Comparison of ENCODE assay signal across 21 cellular contexts in the genomic region with DNA sequence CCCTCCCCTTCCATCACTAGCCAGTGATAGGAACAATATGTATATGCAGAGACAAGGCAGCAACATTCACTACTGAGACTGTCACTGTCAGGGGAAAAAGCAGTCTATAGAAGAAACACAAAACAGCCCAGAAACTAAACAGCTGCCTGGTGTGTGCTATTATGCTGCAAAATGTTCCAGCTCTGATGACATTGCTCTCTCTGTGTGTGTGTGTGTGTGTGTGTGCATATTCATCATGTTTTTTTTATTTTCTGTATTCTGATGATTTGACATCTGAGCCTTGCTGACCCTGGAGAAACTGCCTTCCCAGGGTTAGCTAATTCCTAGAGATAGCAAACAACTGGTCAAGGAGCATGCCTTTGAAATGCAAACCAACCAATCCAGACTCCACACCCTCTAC.
"Had no signal": no experiment of that assay in that cellular context is flagged by ENCODE, and none has a peak within 500 bp of the region (broad histone marks: within the 10 kb centered on the region; RNA-seq: fewer than 3 reads in every experiment).

No MANE protein-coding gene starts in this region.

- H3K79me2 ChIP-seq: hepatocyte had no signal

- H3K27ac ChIP-seq: foreskin keratinocyte, hepatocyte, sigmoid colon, spleen, thyroid gland had no signal

- H3K9me3 ChIP-seq: mucosa of descending colon, sigmoid colon, spleen, thyroid gland had no signal

- H3K27me3 ChIP-seq: foreskin keratinocyte, hepatocyte, sigmoid colon, spleen, thyroid gland had no signal

- H3K4me2 ChIP-seq: hepatocyte had no signal

- H3K4me1 ChIP-seq: foreskin keratinocyte, spleen had no signal

- H3K4me1 Mint-ChIP-seq: activated CD4-positive, alpha-beta T cell treated with anti-CD3 and anti-CD28 coated beads, Interleukin-2, amount 10 ng/mL, durations not matched to agents 7 days and 5 days; activated naive CD4-positive, alpha-beta T cell treated with anti-CD3 and anti-CD28 coated beads, Interleukin-2, amount 10 ng/mL, durations not matched to agents 7 days and 5 days; activated naive CD8-positive, alpha-beta T cell treated with anti-CD3 and anti-CD28 coated beads, Interleukin-2, amount 50 U/mL, for 24 hours; stimulated activated memory B cell treated with anti-CD40 and anti-IgM and Interleukin-4, amounts not matched to agents 10 μg/mL and 1 μg/mL and 100 μg/mL, for 72 hours had no signal

- DNase-seq: activated CD4-positive, alpha-beta T cell treated with anti-CD3 and anti-CD28 coated beads, Interleukin-2, amount 10 ng/mL, durations not matched to agents 7 days and 5 days; activated CD8-positive, alpha-beta memory T cell treated with anti-CD3 and anti-CD28 coated beads, Interleukin-2, amount 50 U/mL, for 4 hours; activated effector memory CD4-positive, alpha-beta T cell treated with Interleukin-2 at 50 U/mL for 16 hours; activated naive CD4-positive, alpha-beta T cell treated with anti-CD3 and anti-CD28 coated beads, Interleukin-2, amount 10 ng/mL, durations not matched to agents 7 days and 5 days; activated naive CD8-positive, alpha-beta T cell treated with anti-CD3 and anti-CD28 coated beads, Interleukin-2, amount 50 U/mL, for 24 hours; activated T-cell treated with anti-CD3 and anti-CD28 coated beads, Interleukin-2, amount 50 U/mL, for 4 hours; effector CD4-positive, alpha-beta T cell; foreskin keratinocyte; left colon; mucosa of descending colon; naive thymus-derived CD4-positive, alpha-beta T cell; sigmoid colon; spleen; stimulated activated CD4-positive, alpha-beta T cell treated with anti-CD3 and anti-CD28 coated beads, Interleukin-4, amount 100 ng/mL, for 4 hours; T-helper 1 cell; T1000; thyroid gland had no signal

- H2AFZ ChIP-seq: hepatocyte had no signal

- H3K27ac Mint-ChIP-seq: activated CD4-positive, alpha-beta T cell treated with anti-CD3 and anti-CD28 coated beads, Interleukin-2, amount 10 ng/mL, durations not matched to agents 7 days and 5 days; activated naive CD4-positive, alpha-beta T cell treated with anti-CD3 and anti-CD28 coated beads, Interleukin-2, amount 10 ng/mL, durations not matched to agents 7 days and 5 days; activated naive CD8-positive, alpha-beta T cell treated with anti-CD3 and anti-CD28 coated beads, Interleukin-2, amount 50 U/mL, for 24 hours; naive thymus-derived CD4-positive, alpha-beta T cell; stimulated activated memory B cell treated with anti-CD40 and anti-IgM and Interleukin-4, amounts not matched to agents 10 μg/mL and 1 μg/mL and 100 μg/mL, for 72 hours had no signal

- H3K4me3 Mint-ChIP-seq: activated CD4-positive, alpha-beta T cell treated with anti-CD3 and anti-CD28 coated beads, Interleukin-2, amount 10 ng/mL, durations not matched to agents 7 days and 5 days; activated naive CD4-positive, alpha-beta T cell treated with anti-CD3 and anti-CD28 coated beads, Interleukin-2, amount 10 ng/mL, durations not matched to agents 7 days and 5 days; activated naive CD8-positive, alpha-beta T cell treated with anti-CD3 and anti-CD28 coated beads, Interleukin-2, amount 50 U/mL, for 24 hours; activated T-cell treated with anti-CD3 and anti-CD28 coated beads, Interleukin-2, amount 50 U/mL, for 4 hours; naive thymus-derived CD4-positive, alpha-beta T cell; stimulated activated memory B cell treated with anti-CD40 and anti-IgM and Interleukin-4, amounts not matched to agents 10 μg/mL and 1 μg/mL and 100 μg/mL, for 72 hours had no signal

- H3K27me3 Mint-ChIP-seq: activated CD4-positive, alpha-beta T cell treated with anti-CD3 and anti-CD28 coated beads, Interleukin-2, amount 10 ng/mL, durations not matched to agents 7 days and 5 days; activated naive CD4-positive, alpha-beta T cell treated with anti-CD3 and anti-CD28 coated beads, Interleukin-2, amount 10 ng/mL, durations not matched to agents 7 days and 5 days; activated naive CD8-positive, alpha-beta T cell treated with anti-CD3 and anti-CD28 coated beads, Interleukin-2, amount 50 U/mL, for 24 hours; stimulated activated memory B cell treated with anti-CD40 and anti-IgM and Interleukin-4, amounts not matched to agents 10 μg/mL and 1 μg/mL and 100 μg/mL, for 72 hours had no signal

- H3K36me3 ChIP-seq: sigmoid colon, spleen, thyroid gland had no signal

- H3K36me3 Mint-ChIP-seq: activated naive CD4-positive, alpha-beta T cell treated with anti-CD3 and anti-CD28 coated beads, Interleukin-2, amount 10 ng/mL, durations not matched to agents 7 days and 5 days; naive thymus-derived CD4-positive, alpha-beta T cell; stimulated activated memory B cell treated with anti-CD40 and anti-IgM and Interleukin-4, amounts not matched to agents 10 μg/mL and 1 μg/mL and 100 μg/mL, for 72 hours had no signal

- H3K4me3 ChIP-seq: hepatocyte, mucosa of descending colon, sigmoid colon, spleen, thyroid gland had no signal

- ATAC-seq: activated CD4-positive, CD25-positive, alpha-beta regulatory T cell treated with anti-CD3 and anti-CD28 coated beads, Interleukin-2, amount 50 U/mL, for 24 hours; activated naive CD8-positive, alpha-beta T cell treated with anti-CD3 and anti-CD28 coated beads, Interleukin-2, amount 50 U/mL, for 24 hours; activated T-cell treated with anti-CD3 and anti-CD28 coated beads, Interleukin-2, amount 50 U/mL, for 4 hours; esophagus mucosa; foreskin keratinocyte; left colon; mucosa of descending colon; naive thymus-derived CD4-positive, alpha-beta T cell; stimulated activated memory B cell treated with anti-CD40 and anti-IgM and Interleukin-4, amounts not matched to agents 10 μg/mL and 1 μg/mL and 100 μg/mL, for 72 hours had no signal

- H3K9me3 Mint-ChIP-seq: activated naive CD8-positive, alpha-beta T cell treated with anti-CD3 and anti-CD28 coated beads, Interleukin-2, amount 50 U/mL, for 24 hours; activated T-cell treated with anti-CD3 and anti-CD28 coated beads, Interleukin-2, amount 50 U/mL, for 4 hours had no signal
